In genomic region chr7:99952649-99953048, GRCh38 we compare ENCODE assay signal across 12 cellular contexts. TPM values are rescaled to one million over a fixed set of nuclear protein-coding genes. Genes with fewer than 3 reads are reported as not detected.
"Had no signal": no experiment of that assay in that cellular context is flagged by ENCODE, and none has a peak within 500 bp of the region (broad histone marks: within the 10 kb centered on the region; RNA-seq: fewer than 3 reads in every experiment).

No MANE protein-coding gene starts in this region.

RNA-seq across cellular contexts. Expression of gene AZGP1, which starts 23.2 kb away (rescaled TPM):
- total RNA-seq: chondrocyte, dermis microvascular lymphatic vessel endothelial cell, endodermal cell, endothelial cell of umbilical vein, glomerular endothelial cell, lung microvascular endothelial cell, myocyte had no signal
- polyA plus RNA-seq: endothelial cell of umbilical vein had no signal

RNA-seq across cellular contexts. Expression of gene GJC3, which starts 23.2 kb away (rescaled TPM):
- total RNA-seq: chondrocyte, colonic mucosa, endothelial cell of umbilical vein, gastrocnemius medialis, kidney epithelial cell, mucosa of descending colon, myocyte had no signal
- polyA plus RNA-seq: keratinocyte had no signal
